ENCODE assay signal across 16 cellular contexts in genomic region chr21:28674807-28675206, GRCh38.
DNase-seq lines count a peak whose midpoint lies in the region; ATAC-seq and TF ChIP-seq lines count a peak whose summit lies in the region.
"Had no signal": no experiment of that assay in that cellular context is flagged by ENCODE, and none has a peak within 500 bp of the region (broad histone marks: within the 10 kb centered on the region; RNA-seq: fewer than 3 reads in every experiment).

No MANE protein-coding gene starts in this region.

- H3K27ac Mint-ChIP-seq in CD8-positive, alpha-beta memory T cell = no peak overlapping the region
- H3K27ac Mint-ChIP-seq: B cell; CD4-positive, CD25-positive, alpha-beta regulatory T cell had no signal

- ATAC-seq in RWPE2 (ENCODE audit: low read depth) (no peak; the same call in 2 of the 3 replicates), gastroesophageal sphincter (no peak), GM19455 (IDR thresholded peaks at IDR 0.05; ENCODE audit: unreplicated experiment) (no peak), lower lobe of right lung (no peak)

- no peak overlapping the region for H3K4me3 Mint-ChIP-seq in CD8-positive, alpha-beta memory T cell
- H3K4me3 Mint-ChIP-seq: B cell; CD4-positive, CD25-positive, alpha-beta regulatory T cell; HFFc6 had no signal

- TF ChIP-seq EP300 in gastroesophageal sphincter (IDR thresholded peaks at IDR 0.05) = no peak

- no peak for TF ChIP-seq CTCF in RWPE2 (IDR thresholded peaks at IDR 0.05; ENCODE audit: poor library complexity, severe bottlenecking)
- TF ChIP-seq CTCF in gastroesophageal sphincter (IDR thresholded peaks at IDR 0.05) = no peak
- no peak for TF ChIP-seq CTCF in lower lobe of right lung (IDR thresholded peaks at IDR 0.05)

- CTCF ChIA-PET in CD8-positive, alpha-beta memory T cell (lab: Charles Lee) = no interaction called here

- no peak for TF ChIP-seq POLR2A in gastroesophageal sphincter (IDR thresholded peaks at IDR 0.05)

- no peaks in the 10 kb centered on the region for H3K27me3 Mint-ChIP-seq in CD8-positive, alpha-beta memory T cell
- H3K27me3 Mint-ChIP-seq: B cell; CD4-positive, CD25-positive, alpha-beta regulatory T cell had no signal

- peaks cover 0 to 12% (median 8%) of the 10 kb centered on the region in 5 donors for H3K9me3 Mint-ChIP-seq in CD8-positive, alpha-beta memory T cell

- peaks cover 11 to 18% (median 16%) of the 10 kb centered on the region in 3 donors for H3K4me1 Mint-ChIP-seq in CD8-positive, alpha-beta memory T cell
- H3K4me1 Mint-ChIP-seq: B cell had no signal

- H3K4me3 ChIP-seq in RWPE2 (ENCODE audit: severe bottlenecking) = no peak overlapping the region
- no peak overlapping the region for H3K4me3 ChIP-seq in gastroesophageal sphincter
- no peak overlapping the region for H3K4me3 ChIP-seq in subcutaneous abdominal adipose tissue (ENCODE audit: low read depth in 1 of 5, low read length in 5 of 5)
- H3K4me3 ChIP-seq in CD8-positive, alpha-beta memory T cell (ENCODE audit: low read length) = no peak overlapping the region
- H3K4me3 ChIP-seq in lower lobe of right lung = no peak overlapping the region
- H3K4me3 ChIP-seq: SJCRH30 had no signal

- H3K36me3 Mint-ChIP-seq in CD8-positive, alpha-beta memory T cell = peaks cover 8 to 49% (median 12%) of the 10 kb centered on the region in 3 donors

- H3K9me3 ChIP-seq in RWPE2 (ENCODE audit: severe bottlenecking) (no peaks in the 10 kb centered on the region), gastroesophageal sphincter (no peaks in the 10 kb centered on the region), subcutaneous abdominal adipose tissue (ENCODE audit: control insufficient read depth in 5 of 5, low read length in 5 of 5) (no peaks in the 10 kb centered on the region), lower lobe of right lung (no peaks in the 10 kb centered on the region)
- H3K9me3 ChIP-seq in CD8-positive, alpha-beta memory T cell (ENCODE audit: low read length) = no peaks in the 10 kb centered on the region

- H3K36me3 ChIP-seq in RWPE2 (ENCODE audit: low read depth) (no peaks in the 10 kb centered on the region), gastroesophageal sphincter (no peaks in the 10 kb centered on the region), subcutaneous abdominal adipose tissue (ENCODE audit: control insufficient read depth in 5 of 5, insufficient read depth in 5 of 5, low read length in 5 of 5) (no peaks in the 10 kb centered on the region), lower lobe of right lung (no peaks in the 10 kb centered on the region)
- no peaks in the 10 kb centered on the region for H3K36me3 ChIP-seq in CD8-positive, alpha-beta memory T cell (ENCODE audit: insufficient read depth, low read length)
- H3K36me3 ChIP-seq: SJCRH30 had no signal

- H3K9ac ChIP-seq in subcutaneous abdominal adipose tissue (ENCODE audit: low read length in 5 of 5) = no peak overlapping the region

- POLR2A ChIA-PET in CD8-positive, alpha-beta memory T cell (lab: Charles Lee) = no interaction called here

- peaks cover 17% of the 10 kb centered on the region for H3K4me1 ChIP-seq in RWPE2 (ENCODE audit: insufficient read depth, poor library complexity, severe bottlenecking)
- peaks cover 14 to 54% (median 15%) of the 10 kb centered on the region in 3 donors for H3K4me1 ChIP-seq in gastroesophageal sphincter
- H3K4me1 ChIP-seq in subcutaneous abdominal adipose tissue (ENCODE audit: control insufficient read depth in 5 of 5, insufficient read depth in 5 of 5, low read length in 5 of 5) = peaks cover 0 to 8% (median 6%) of the 10 kb centered on the region in 5 donors
- no peaks in the 10 kb centered on the region for H3K4me1 ChIP-seq in CD8-positive, alpha-beta memory T cell (ENCODE audit: insufficient read depth, low read length)
- H3K4me1 ChIP-seq in lower lobe of right lung = peaks cover 5% of the 10 kb centered on the region
- H3K4me1 ChIP-seq: SJCRH30 had no signal

- intact Hi-C loops in lower lobe of right lung (cut with DNase I) = no loop called here

- WGBS in gastroesophageal sphincter (ENCODE audit: low coverage in 1 of 2), 2 donors = 30 to 70% methylated on average over 2 of the region's 2 CpGs

- no peak for DNase-seq in RWPE2 (ENCODE audit: low spot score)
- DNase-seq in epithelial cell of prostate (ENCODE audit: low read depth, low spot score) = no peak
- no peak for DNase-seq in CD8-positive, alpha-beta memory T cell
- no peak for DNase-seq in lower lobe of right lung
- DNase-seq: CD4-positive, CD25-positive, alpha-beta regulatory T cell; Kasumi-1; NCI-H1105 treated with DMSO at 0.1 percent for 48 hours; NCI-H187; NCI-H345; NCI-H69; SJCRH30 had no signal

- no peaks in the 10 kb centered on the region for H3K27me3 ChIP-seq in RWPE2 (ENCODE audit: insufficient read depth, poor library complexity, severe bottlenecking)
- no peaks in the 10 kb centered on the region for H3K27me3 ChIP-seq in gastroesophageal sphincter
- H3K27me3 ChIP-seq in subcutaneous abdominal adipose tissue (ENCODE audit: control insufficient read depth in 5 of 5, insufficient read depth in 4 of 5, low read length in 5 of 5) = no peaks in the 10 kb centered on the region
- no peaks in the 10 kb centered on the region for H3K27me3 ChIP-seq in CD8-positive, alpha-beta memory T cell (ENCODE audit: insufficient read depth, low read length, poor library complexity, severe bottlenecking)
- no peaks in the 10 kb centered on the region for H3K27me3 ChIP-seq in lower lobe of right lung (ENCODE audit: low read depth)
- H3K27me3 ChIP-seq: SJCRH30 had no signal

- peak overlapping the region; percentile 73 for H3K27ac ChIP-seq in RWPE2 (ENCODE audit: poor library complexity, severe bottlenecking)
- peak overlapping the region; percentile 83 for H3K27ac ChIP-seq in epithelial cell of prostate
- peak overlapping the region; percentile 20 to 78 (median 74) for H3K27ac ChIP-seq in gastroesophageal sphincter
- peak overlapping the region; percentile 21 for H3K27ac ChIP-seq in subcutaneous abdominal adipose tissue (ENCODE audit: low read depth, low read length)
- no peak overlapping the region for H3K27ac ChIP-seq in CD8-positive, alpha-beta memory T cell (ENCODE audit: low read depth, low read length)
- H3K27ac ChIP-seq in lower lobe of right lung = no peak overlapping the region
- H3K27ac ChIP-seq: SJCRH30 had no signal

Comparison
In these comparisons a context has a peak if more than half of its experiments do, and no peak if none do; other contexts are left out.
1. H3K27ac ChIP-seq: peak in RWPE2 (single experiment), epithelial cell of prostate (single experiment), gastroesophageal sphincter (4 of 4) and subcutaneous abdominal adipose tissue (single experiment); none in CD8-positive, alpha-beta memory T cell (single experiment) and lower lobe of right lung (single experiment).